Comparison of ENCODE assay signal across 1 cellular context in the genomic region with DNA sequence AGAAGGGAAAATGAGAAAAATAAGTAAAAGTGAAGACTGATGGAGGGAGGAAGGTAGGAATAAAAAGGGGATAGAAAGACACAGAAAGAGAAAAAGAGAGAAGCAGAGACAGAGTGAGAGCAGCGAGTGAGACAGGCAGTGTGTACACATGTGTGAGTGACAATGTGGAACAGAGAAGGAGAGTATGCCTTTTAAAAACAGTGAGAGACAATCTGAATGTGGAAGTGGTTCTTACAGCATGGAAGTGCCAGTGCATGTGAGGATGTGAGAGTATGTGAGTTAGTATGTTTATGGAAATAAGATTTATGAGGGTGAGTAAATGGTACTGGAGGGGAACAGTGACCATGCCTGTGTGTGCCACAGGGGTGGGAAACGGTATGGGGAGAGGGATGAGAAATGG.
TF ChIP-seq lines count a peak whose summit lies in the region.

No MANE protein-coding gene starts in this region.

TF ChIP-seq in IMR-90, 13 proteins besides CTCF, POLR2A, EP300 and RAD21:
- no peak for TF ChIP-seq MAFK (IDR thresholded peaks at IDR 0.05; ENCODE audit: low read depth, low read length)
